Comparison of ENCODE assay signal across 19 cellular contexts in genomic region chr12:3220382-3221321, GRCh38.
DNase-seq lines count a peak whose midpoint lies in the region; ATAC-seq, FAIRE-seq and TF ChIP-seq lines count a peak whose summit lies in the region.
"Had no signal": no experiment of that assay in that cellular context is flagged by ENCODE, and none has a peak within 500 bp of the region (broad histone marks: within the 10 kb centered on the region; RNA-seq: fewer than 3 reads in every experiment).

No MANE protein-coding gene starts in this region.

- H3K9me3 ChIP-seq in cardiac muscle cell (ENCODE audit: low read depth) (no peaks in the 10 kb centered on the region), ascending aorta (no peaks in the 10 kb centered on the region), kidney (ENCODE audit: control insufficient read depth in 1 of 2, low read length in 2 of 2) (no peaks in the 10 kb centered on the region), upper lobe of left lung (no peaks in the 10 kb centered on the region)
- H3K9me3 ChIP-seq: Peyer's patch had no signal

- H3K9me3 Mint-ChIP-seq in chondrocyte (ENCODE audit: low read depth): no peaks in the 10 kb centered on the region
- H3K9me3 Mint-ChIP-seq: IgD-negative memory B cell had no signal

- peak overlapping the region; percentile 77 for H3K27ac ChIP-seq in cardiac muscle cell
- peak overlapping the region; percentile 90 to 95 for H3K27ac ChIP-seq in ascending aorta
- H3K27ac ChIP-seq in kidney (ENCODE audit: low read depth in 2 of 2, low read length in 2 of 2): no peak overlapping the region
- H3K27ac ChIP-seq in upper lobe of left lung: peak overlapping the region in 3 of 4 donors; percentile 11 to 89 (median 44)

- intact Hi-C loops in cardiac septum (cut with DNase I): no loop called here
- intact Hi-C loops in ascending aorta (cut with DNase I): no loop called here
- intact Hi-C loops in kidney (cut with DNase I): no loop called here

- FAIRE-seq in kidney (lab: Jason Lieb, UNC): no peak
- FAIRE-seq: GM12892 had no signal

- no peak overlapping the region for H3K9ac ChIP-seq in kidney (ENCODE audit: low read length in 2 of 2)

- TF ChIP-seq CTCF in cardiac muscle cell (IDR thresholded peaks at IDR 0.05; ENCODE audit: low read depth, low read length) (no peak), ascending aorta (IDR thresholded peaks at IDR 0.05) (no peak), kidney (IDR thresholded peaks at IDR 0.05; ENCODE audit: borderline replicate concordance, extremely low read depth, insufficient read depth) (no peak), upper lobe of left lung (IDR thresholded peaks at IDR 0.05) (no peak), chondrocyte (IDR thresholded peaks at IDR 0.05) (no peak)

- TF ChIP-seq EP300 in upper lobe of left lung (IDR thresholded peaks at IDR 0.05): no peak

- H3K4me3 ChIP-seq in cardiac muscle cell (no peak overlapping the region), ascending aorta (no peak overlapping the region), kidney (ENCODE audit: low read length in 2 of 2) (no peak overlapping the region), upper lobe of left lung (no peak overlapping the region)
- H3K4me3 ChIP-seq: Peyer's patch had no signal

- ATAC-seq in upper lobe of left lung (ENCODE audit: low FRiP score in 2 of 2): no peak
- ATAC-seq: HCT116 had no signal

- H3K4me1 ChIP-seq in cardiac muscle cell (ENCODE audit: low read depth) (peaks cover 58% of the 10 kb centered on the region), ascending aorta (peaks cover 17 to 31% of the 10 kb centered on the region in 2 donors), kidney (ENCODE audit: control insufficient read depth in 1 of 2, insufficient read depth in 1 of 2, low read depth in 1 of 2, low read length in 2 of 2) (peaks cover 9 to 13% of the 10 kb centered on the region in 2 donors), upper lobe of left lung (peaks cover 35 to 63% (median 47%) of the 10 kb centered on the region in 4 donors)

- H3K4me1 Mint-ChIP-seq in chondrocyte (ENCODE audit: low read depth): peaks cover 48% of the 10 kb centered on the region

- TF ChIP-seq POLR2A in upper lobe of left lung (IDR thresholded peaks at IDR 0.05): no peak

- no peak overlapping the region for H3K27ac Mint-ChIP-seq in chondrocyte (ENCODE audit: unreplicated experiment)
- H3K27ac Mint-ChIP-seq: IgD-negative memory B cell had no signal

- H3K4me3 Mint-ChIP-seq in chondrocyte (ENCODE audit: unreplicated experiment): no peak overlapping the region
- H3K4me3 Mint-ChIP-seq: IgD-negative memory B cell had no signal

- no peaks in the 10 kb centered on the region for H3K27me3 Mint-ChIP-seq in chondrocyte (ENCODE audit: low read depth)

- peaks cover 1% of the 10 kb centered on the region for H3K36me3 Mint-ChIP-seq in chondrocyte (ENCODE audit: low read depth)
- H3K36me3 Mint-ChIP-seq: IgD-negative memory B cell had no signal

- H3K27me3 ChIP-seq in cardiac muscle cell (no peaks in the 10 kb centered on the region), ascending aorta (no peaks in the 10 kb centered on the region), upper lobe of left lung (no peaks in the 10 kb centered on the region)
- H3K27me3 ChIP-seq: Peyer's patch had no signal

- DNase-seq in cardiac muscle cell (ENCODE audit: low read depth in 1 of 2, low spot score in 1 of 2) (no peak), cardiac septum (ENCODE audit: low spot score) (no peak), ascending aorta (ENCODE audit: low spot score in 2 of 2) (no peak), kidney (peak; percentile 57), upper lobe of left lung (no peak), AG08395 (ENCODE audit: low spot score) (no peak), epidermal melanocyte (ENCODE audit: insufficient read length, low spot score) (no peak), chondrocyte (ENCODE audit: low spot score) (no peak)
- DNase-seq: 8988T, Calu3, DMS79 treated with DMSO at 0.1 percent for 48 hours, GDM1, NCI-H1417, NCI-H2029, NCI-H510A, Peyer's patch had no signal

- 78 to 81% methylated on average over 10 to 21 of the region's 21 CpGs for WGBS in upper lobe of left lung, 2 donors

- H3K36me3 ChIP-seq in cardiac muscle cell: no peaks in the 10 kb centered on the region
- H3K36me3 ChIP-seq in ascending aorta: no peaks in the 10 kb centered on the region
- H3K36me3 ChIP-seq in kidney (ENCODE audit: control insufficient read depth in 1 of 2, insufficient read depth in 2 of 2, low read length in 2 of 2): peaks cover 2 to 5% of the 10 kb centered on the region in 2 donors
- H3K36me3 ChIP-seq in upper lobe of left lung: peaks cover 0 to 3% (median 0%) of the 10 kb centered on the region in 4 donors
- H3K36me3 ChIP-seq: Peyer's patch had no signal

Comparison
In these comparisons a context has a peak if more than half of its experiments do, and no peak if none do; other contexts are left out.
1. H3K27ac ChIP-seq: peak in cardiac muscle cell (single experiment), ascending aorta (2 of 2) and upper lobe of left lung (3 of 4); none in kidney (0 of 2).